In genomic region chr4:722851-723360, GRCh38 we compare ENCODE assay signal across 22 cellular contexts. TPM values are rescaled to one million over a fixed set of nuclear protein-coding genes. Genes with fewer than 3 reads are reported as not detected.
"Had no signal": no experiment of that assay in that cellular context is flagged by ENCODE, and none has a peak within 500 bp of the region (broad histone marks: within the 10 kb centered on the region; RNA-seq: fewer than 3 reads in every experiment).

No MANE protein-coding gene starts in this region.

- H3K27me3 ChIP-seq: ascending aorta, brain microvascular endothelial cell, left lung, tibial artery had no signal

- H3K9me3 ChIP-seq: ascending aorta, left lung, tibial artery had no signal

- ATAC-seq: activated CD8-positive, alpha-beta memory T cell treated with anti-CD3 and anti-CD28 coated beads, Interleukin-2, amount 10 ng/mL, durations not matched to agents 7 days and 5 days; activated CD8-positive, alpha-beta T cell treated with anti-CD3 and anti-CD28 coated beads for 36 hours; esophagus mucosa; left lung; natural killer cell treated with Interleukin-12 subunit alpha and Interleukin-12 subunit beta and Interleukin-15 and Interleukin-18, amount 100 ng/mL, for 72 hours had no signal

- H3K4me1 ChIP-seq: ascending aorta had no signal

- H3K27ac ChIP-seq: ascending aorta, brain microvascular endothelial cell, left lung, tibial artery, WERI-Rb-1 had no signal

- H3K4me3 ChIP-seq: ascending aorta, left lung, tibial artery had no signal

- DNase-seq: activated CD4-positive, alpha-beta T cell treated with anti-CD3 and anti-CD28 coated beads, Interleukin-2, amount 10 ng/mL, durations not matched to agents 7 days and 5 days; activated CD4-positive, CD25-positive, alpha-beta regulatory T cell treated with anti-CD3 and anti-CD28 coated beads, Interleukin-2, amount 50 U/mL, for 72 hours; activated CD8-positive, alpha-beta memory T cell treated with anti-CD3 and anti-CD28 coated beads, Interleukin-2, amount 10 ng/mL, durations not matched to agents 7 days and 5 days; activated CD8-positive, alpha-beta T cell treated with anti-CD3 and anti-CD28 coated beads for 36 hours; activated gamma-delta T cell; activated T-cell treated with anti-CD3 and anti-CD28 coated beads for 4 hours; brain microvascular endothelial cell; central memory CD4-positive, alpha-beta T cell; dermis blood vessel endothelial cell; effector CD8-positive, alpha-beta T cell; glutamatergic neuron; hippocampal formation; kidney glomerular epithelial cell; midbrain; stimulated activated CD4-positive, alpha-beta T cell treated with anti-CD3 and anti-CD28 coated beads, Interleukin-4, amount 100 ng/mL, for 24 hours; T-helper 1 cell; tibial artery; WERI-Rb-1 had no signal

RNA-seq across cellular contexts. Expression of gene ATP5ME, which starts 48.8 kb away (rescaled TPM):
- total RNA-seq: ascending aorta had no signal
